In the genomic region with DNA sequence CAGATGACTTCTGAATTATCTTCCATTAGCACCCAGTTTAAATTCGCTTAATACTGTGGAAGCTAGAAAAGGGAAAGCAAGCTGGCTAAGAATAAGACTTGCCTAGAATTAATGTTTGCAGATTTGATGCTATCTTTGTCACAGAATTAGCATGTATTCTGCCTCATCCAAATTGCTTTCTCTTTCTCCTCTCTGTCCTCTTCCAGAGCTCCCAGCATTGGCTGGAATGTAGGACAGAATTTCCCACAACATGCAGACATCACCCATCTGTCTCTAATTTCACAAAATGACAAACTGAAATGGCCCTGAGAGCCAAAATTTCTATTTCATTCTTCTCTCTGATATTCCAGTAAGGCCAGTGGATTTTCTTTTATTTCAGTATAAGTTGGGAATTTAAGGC, we compare ENCODE assay signal across 22 cellular contexts.
"Had no signal": no experiment of that assay in that cellular context is flagged by ENCODE, and none has a peak within 500 bp of the region (broad histone marks: within the 10 kb centered on the region; RNA-seq: fewer than 3 reads in every experiment).

No MANE protein-coding gene starts in this region.

- H3K9me3 Mint-ChIP-seq: activated naive CD4-positive, alpha-beta T cell treated with anti-CD3 and anti-CD28 coated beads, Interleukin-2, amount 10 ng/mL, durations not matched to agents 7 days and 5 days; activated naive CD8-positive, alpha-beta T cell treated with anti-CD3 and anti-CD28 coated beads, Interleukin-2, amount 50 U/mL, for 24 hours; T-helper 1 cell treated with Interleukin-12 subunit alpha and Interleukin-12 subunit beta and Interleukin-4 antibody, amounts not matched to agents 30 μg/mL and 1 μg/mL, for 36 hours; type B pancreatic cell had no signal

- H3K27me3 ChIP-seq: esophagus muscularis mucosa, gastroesophageal sphincter, heart left ventricle had no signal

- H3K27me3 Mint-ChIP-seq: activated naive CD4-positive, alpha-beta T cell treated with anti-CD3 and anti-CD28 coated beads, Interleukin-2, amount 10 ng/mL, durations not matched to agents 7 days and 5 days had no signal

- H3K4me3 Mint-ChIP-seq: activated naive CD4-positive, alpha-beta T cell treated with anti-CD3 and anti-CD28 coated beads, Interleukin-2, amount 10 ng/mL, durations not matched to agents 7 days and 5 days; activated naive CD8-positive, alpha-beta T cell treated with anti-CD3 and anti-CD28 coated beads, Interleukin-2, amount 50 U/mL, for 24 hours; nephron progenitor cell; T-helper 1 cell treated with Interleukin-12 subunit alpha and Interleukin-12 subunit beta and Interleukin-4 antibody, amounts not matched to agents 30 μg/mL and 1 μg/mL, for 36 hours; type B pancreatic cell had no signal

- H3K4me1 ChIP-seq: gastroesophageal sphincter had no signal

- H3K36me3 Mint-ChIP-seq: activated naive CD4-positive, alpha-beta T cell treated with anti-CD3 and anti-CD28 coated beads, Interleukin-2, amount 10 ng/mL, durations not matched to agents 7 days and 5 days; type B pancreatic cell had no signal

- H3K27ac Mint-ChIP-seq: activated naive CD4-positive, alpha-beta T cell treated with anti-CD3 and anti-CD28 coated beads, Interleukin-2, amount 10 ng/mL, durations not matched to agents 7 days and 5 days; activated naive CD8-positive, alpha-beta T cell treated with anti-CD3 and anti-CD28 coated beads, Interleukin-2, amount 50 U/mL, for 24 hours; nephron progenitor cell; T-helper 1 cell treated with Interleukin-12 subunit alpha and Interleukin-12 subunit beta and Interleukin-4 antibody, amounts not matched to agents 30 μg/mL and 1 μg/mL, for 36 hours; type B pancreatic cell had no signal

- H3K9me3 ChIP-seq: esophagus muscularis mucosa, gastroesophageal sphincter, heart left ventricle had no signal

- H3K36me3 ChIP-seq: esophagus muscularis mucosa, gastroesophageal sphincter, heart left ventricle had no signal

- DNase-seq: activated CD4-positive, alpha-beta T cell treated with anti-CD3 and anti-CD28 coated beads, Interleukin-2, amount 50 U/mL, for 1 hour; activated CD8-positive, alpha-beta memory T cell treated with anti-CD3 and anti-CD28 coated beads, Interleukin-2, amount 50 U/mL, for 4 hours; activated effector memory CD4-positive, alpha-beta T cell treated with Interleukin-2 at 50 U/mL for 16 hours; activated naive CD4-positive, alpha-beta T cell treated with anti-CD3 and anti-CD28 coated beads, Interleukin-2, amount 10 ng/mL, durations not matched to agents 7 days and 5 days; activated naive CD8-positive, alpha-beta T cell treated with anti-CD3 and anti-CD28 coated beads, Interleukin-2, amount 50 U/mL, for 24 hours; activated T-cell treated with anti-CD3 and anti-CD28 coated beads, Interleukin-2, amount 50 U/mL, for 48 hours; aorta; cerebellar nuclear complex; effector CD4-positive, alpha-beta T cell; heart left ventricle; kidney glomerular epithelial cell; mesenchymal stem cell; nephron progenitor cell; occipital lobe; retina; stimulated activated CD4-positive, alpha-beta T cell treated with anti-CD3 and anti-CD28 coated beads, Interleukin-2, amount 100 ng/mL, for 24 hours; stimulated activated naive CD4-positive, alpha-beta T cell treated with Interleukin-2 at 50 U/mL for 16 hours had no signal

- H3K4me3 ChIP-seq: esophagus muscularis mucosa, gastroesophageal sphincter, heart left ventricle had no signal

- ATAC-seq: activated CD4-positive, CD25-positive, alpha-beta regulatory T cell treated with anti-CD3 and anti-CD28 coated beads, Interleukin-2, amount 50 U/mL, for 24 hours; activated naive CD8-positive, alpha-beta T cell treated with anti-CD3 and anti-CD28 coated beads, Interleukin-2, amount 50 U/mL, for 24 hours; gastroesophageal sphincter had no signal

- H3K4me1 Mint-ChIP-seq: activated naive CD4-positive, alpha-beta T cell treated with anti-CD3 and anti-CD28 coated beads, Interleukin-2, amount 10 ng/mL, durations not matched to agents 7 days and 5 days; activated naive CD8-positive, alpha-beta T cell treated with anti-CD3 and anti-CD28 coated beads, Interleukin-2, amount 50 U/mL, for 24 hours had no signal
